ENCODE assay signal across 17 cellular contexts in the genomic region with DNA sequence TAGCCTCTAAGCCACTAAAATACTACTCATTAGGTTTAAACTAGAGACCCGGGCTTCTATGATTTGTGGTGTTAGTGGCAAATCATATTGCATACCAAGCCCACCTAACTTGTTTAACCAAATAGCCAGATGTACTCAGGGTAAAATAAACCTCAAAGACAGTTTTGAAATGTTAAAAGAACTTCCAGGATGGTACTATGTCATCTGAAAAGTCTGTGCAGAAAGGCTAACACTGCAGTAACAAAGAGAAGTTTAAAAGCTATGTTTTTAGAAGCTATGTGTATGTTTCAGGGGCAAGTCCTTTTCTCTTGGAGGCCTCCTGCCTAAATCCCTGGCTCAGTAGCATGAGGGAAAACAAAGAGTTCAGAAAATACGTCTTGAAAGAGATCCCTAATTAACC.
DNase-seq lines count a peak whose midpoint lies in the region; ATAC-seq and TF ChIP-seq lines count a peak whose summit lies in the region.
"Had no signal": no experiment of that assay in that cellular context is flagged by ENCODE, and none has a peak within 500 bp of the region (broad histone marks: within the 10 kb centered on the region; RNA-seq: fewer than 3 reads in every experiment).

No MANE protein-coding gene starts in this region.

- POLR2A ChIA-PET in activated CD4-positive, alpha-beta T cell treated with anti-CD3 and anti-CD28 coated beads for 36 hours (lab: Charles Lee) = no interaction called here
- POLR2A ChIA-PET in A673 (lab: Charles Lee; ENCODE audit: low non-redundant PET) (no interaction called here), WTC11 (lab: Charles Lee) (no interaction called here)

- ATAC-seq in activated CD4-positive, alpha-beta T cell treated with anti-CD3 and anti-CD28 coated beads for 36 hours = no peak
- ATAC-seq in RWPE2 (ENCODE audit: low read depth) (no peak), WTC11 (no peak)

- no peaks in the 10 kb centered on the region for H3K9me3 ChIP-seq in GM23248 (ENCODE audit: low read depth)
- no peaks in the 10 kb centered on the region for H3K9me3 ChIP-seq in RWPE2 (ENCODE audit: severe bottlenecking)
- H3K9me3 ChIP-seq in skeletal muscle satellite cell (replicated peaks; ENCODE audit: low read length) = no peaks in the 10 kb centered on the region
- no peaks in the 10 kb centered on the region for H3K9me3 ChIP-seq in A673 (ENCODE audit: low read depth, low read length, poor library complexity, severe bottlenecking)
- H3K9me3 ChIP-seq: BLaER1 treated with 17β-estradiol and CSF1 and Interleukin-3, amounts not matched to agents 10 nM and 100 nM had no signal

- peak overlapping the region; percentile 24 for H3K27ac Mint-ChIP-seq in activated CD4-positive, alpha-beta T cell treated with anti-CD3 and anti-CD28 coated beads for 36 hours
- H3K27ac Mint-ChIP-seq in WTC11 = no peak overlapping the region

- H2AFZ ChIP-seq in GM23248 = peak overlapping the region; percentile 14; the same call in 1 of the 2 replicates

- no peak overlapping the region for H3K4me3 Mint-ChIP-seq in activated CD4-positive, alpha-beta T cell treated with anti-CD3 and anti-CD28 coated beads for 36 hours
- no peak overlapping the region for H3K4me3 Mint-ChIP-seq in WTC11

- intact Hi-C loops in activated CD4-positive, alpha-beta T cell treated with anti-CD3 and anti-CD28 coated beads for 36 hours (cut with DNase I, micrococcal nuclease) = loop anchor here (2.0 to 5.0 kb wide), 3 partner anchors 31 to 295 kb away; no protein-coding TSS in a partner anchor
- intact Hi-C loops in A673 (cut with micrococcal nuclease; ENCODE audit: unreplicated experiment) = no loop called here

- H3K9ac ChIP-seq in GM23248 (no peak overlapping the region), skeletal muscle satellite cell (ENCODE audit: low read depth, low read length) (peak overlapping the region; percentile 22)
- H3K9ac ChIP-seq: BLaER1 treated with 17β-estradiol and CSF1 and Interleukin-3, amounts not matched to agents 10 nM and 100 nM had no signal

- peaks cover 16% of the 10 kb centered on the region for H3F3A ChIP-seq in GM23248 (ENCODE audit: insufficient read depth)

- no peak for DNase-seq in activated CD4-positive, alpha-beta T cell treated with anti-CD3 and anti-CD28 coated beads for 36 hours
- no peak for DNase-seq in activated CD4-positive, alpha-beta T cell treated with anti-CD3 and anti-CD28 coated beads for 48 hours
- DNase-seq in GM23248 = no peak
- no peak for DNase-seq in RWPE2 (ENCODE audit: low spot score)
- DNase-seq in OCI-M2 (lab: John Stamatoyannopoulos, UW; ENCODE audit: unreplicated experiment) = no peak
- DNase-seq in A673 (ENCODE audit: low spot score) = no peak
- no peak for DNase-seq in WTC11 (ENCODE audit: low spot score)
- DNase-seq: NCI-H1417 treated with DMSO at 0.1 percent for 48 hours, NCI-H187 treated with DMSO at 0.1 percent for 48 hours, NCI-H345, NCI-H524 treated with DMSO at 0.1 percent for 48 hours, T-helper 1 cell had no signal

- H3K9me2 ChIP-seq in GM23248 (ENCODE audit: insufficient read depth) = no peaks in the 10 kb centered on the region; the same call in 1 of the 2 replicates

- no peaks in the 10 kb centered on the region for H3K36me3 ChIP-seq in GM23248 (ENCODE audit: low read depth)
- H3K36me3 ChIP-seq in RWPE2 (ENCODE audit: low read depth) = no peaks in the 10 kb centered on the region
- H3K36me3 ChIP-seq in skeletal muscle satellite cell (ENCODE audit: insufficient read depth, low read length) = no peaks in the 10 kb centered on the region
- no peaks in the 10 kb centered on the region for H3K36me3 ChIP-seq in A673 (ENCODE audit: insufficient read depth, low read length, poor library complexity, severe bottlenecking)
- H3K36me3 ChIP-seq: BLaER1 treated with 17β-estradiol and CSF1 and Interleukin-3, amounts not matched to agents 10 nM and 100 nM had no signal

- H3K4me3 ChIP-seq in GM23248 (no peak overlapping the region), RWPE2 (ENCODE audit: severe bottlenecking) (no peak overlapping the region), skeletal muscle satellite cell (ENCODE audit: low read length) (no peak overlapping the region), A673 (ENCODE audit: low read depth, low read length, poor library complexity, severe bottlenecking) (no peak overlapping the region)
- H3K4me3 ChIP-seq: BLaER1 treated with 17β-estradiol and CSF1 and Interleukin-3, amounts not matched to agents 10 nM and 100 nM had no signal

- BruUV-seq in A673 (replicated peaks; lab: Mats Ljungman, UMichigan) = no TSS peak

- peaks cover 5% of the 10 kb centered on the region for H3K9me3 Mint-ChIP-seq in activated CD4-positive, alpha-beta T cell treated with anti-CD3 and anti-CD28 coated beads for 36 hours (ENCODE audit: low read depth)
- H3K9me3 Mint-ChIP-seq in WTC11 = no peaks in the 10 kb centered on the region

- H3K4me1 Mint-ChIP-seq in activated CD4-positive, alpha-beta T cell treated with anti-CD3 and anti-CD28 coated beads for 36 hours = peaks cover 55% of the 10 kb centered on the region
- H3K4me1 Mint-ChIP-seq in WTC11 = peaks cover 5% of the 10 kb centered on the region; the same call in 1 of the 2 replicates

- H3K27me3 ChIP-seq in GM23248 (replicated peaks; ENCODE audit: insufficient read depth) (no peaks in the 10 kb centered on the region), RWPE2 (ENCODE audit: insufficient read depth, poor library complexity, severe bottlenecking) (no peaks in the 10 kb centered on the region), skeletal muscle satellite cell (ENCODE audit: control insufficient read depth, insufficient read depth, low read length) (no peaks in the 10 kb centered on the region), A673 (replicated peaks; ENCODE audit: insufficient read depth, low read depth, low read length, poor library complexity) (no peaks in the 10 kb centered on the region)
- H3K27me3 ChIP-seq: BLaER1 treated with 17β-estradiol and CSF1 and Interleukin-3, amounts not matched to agents 10 nM and 100 nM had no signal

- CTCF ChIA-PET in activated CD4-positive, alpha-beta T cell treated with anti-CD3 and anti-CD28 coated beads for 36 hours (lab: Charles Lee) = interaction anchor here (1.0 to 1.2 kb wide), 3 partner anchors 14 to 50 kb away, joined by 3 to 4 read pairs (median 4); no protein-coding TSS in a partner anchor
- CTCF ChIA-PET in A673 (lab: Charles Lee) = no interaction called here
- CTCF ChIA-PET in WTC11 (lab: Charles Lee) = interaction anchor here (1.1 kb wide), 1 partner anchor 154 kb away, joined by 4 read pairs; no protein-coding TSS in a partner anchor

- H3K27me3 Mint-ChIP-seq in activated CD4-positive, alpha-beta T cell treated with anti-CD3 and anti-CD28 coated beads for 36 hours = no peaks in the 10 kb centered on the region
- H3K27me3 Mint-ChIP-seq in WTC11 (ENCODE audit: low read depth) = peaks cover 63% of the 10 kb centered on the region

- H3K4me2 ChIP-seq in GM23248 (ENCODE audit: unreplicated experiment) (no peak overlapping the region), skeletal muscle satellite cell (ENCODE audit: low read length) (peak overlapping the region; percentile 44)
- H3K4me2 ChIP-seq: BLaER1 treated with 17β-estradiol and CSF1 and Interleukin-3, amounts not matched to agents 10 nM and 100 nM had no signal

- H3K79me2 ChIP-seq in GM23248 (ENCODE audit: insufficient read depth) = no peaks in the 10 kb centered on the region

- H3K4me1 ChIP-seq in GM23248 (ENCODE audit: insufficient read depth) (peaks cover 34% of the 10 kb centered on the region), RWPE2 (ENCODE audit: insufficient read depth, poor library complexity, severe bottlenecking) (peaks cover 31% of the 10 kb centered on the region), skeletal muscle satellite cell (ENCODE audit: control insufficient read depth, insufficient read depth, low read length) (peaks cover 33% of the 10 kb centered on the region), A673 (ENCODE audit: insufficient read depth, low read length, poor library complexity, severe bottlenecking) (no peaks in the 10 kb centered on the region)

- no peak for TF ChIP-seq CTCF in RWPE2 (IDR thresholded peaks at IDR 0.05; ENCODE audit: poor library complexity, severe bottlenecking)
- TF ChIP-seq CTCF in A673 (conservative IDR thresholded peaks at IDR 0.05; ENCODE audit: low read depth, low read length) = no peak
- no peak for TF ChIP-seq CTCF in WTC11 (IDR thresholded peaks at IDR 0.05)

- H3K36me3 Mint-ChIP-seq in activated CD4-positive, alpha-beta T cell treated with anti-CD3 and anti-CD28 coated beads for 36 hours (ENCODE audit: low read depth) = peaks cover 12% of the 10 kb centered on the region
- H3K36me3 Mint-ChIP-seq in WTC11 = no peaks in the 10 kb centered on the region

- H4K20me1 ChIP-seq in GM23248 (ENCODE audit: insufficient read depth) = no peaks in the 10 kb centered on the region
- H4K20me1 ChIP-seq: BLaER1 treated with 17β-estradiol and CSF1 and Interleukin-3, amounts not matched to agents 10 nM and 100 nM had no signal

- in situ Hi-C loops in GM23248 (cut with MboI) = loop anchor here (10.0 kb wide), 1 partner anchor 153 kb away; no protein-coding TSS in a partner anchor

- H3K27ac ChIP-seq in GM23248 (0 out of 2 replicates have a peak overlapping the region, but pooled peaks have one; percentile 16), RWPE2 (ENCODE audit: poor library complexity, severe bottlenecking) (peak overlapping the region; percentile 71), A673 (ENCODE audit: low read depth, low read length, poor library complexity, severe bottlenecking) (no peak overlapping the region)
- H3K27ac ChIP-seq: 22Rv1; BLaER1 treated with 17β-estradiol and CSF1 and Interleukin-3, amounts not matched to agents 10 nM and 100 nM; HL-60; RWPE1 had no signal

- 79 to 84% methylated on average over 2 of the region's 2 CpGs for WGBS in GM23248 (ENCODE audit: low coverage in 1 of 2, low lambda C conversion rate in 2 of 2, missing lambda C conversion rate in 2 of 2), 2 experiments

TF ChIP-seq in WTC11, 78 proteins besides CTCF, POLR2A, EP300 and RAD21 (continues in another document):
- TF ChIP-seq KAT7 (CRISPR knock-in tag; IDR thresholded peaks at IDR 0.05; ENCODE audit: borderline replicate concordance) (no peak), ELF4 (CRISPR knock-in tag; IDR thresholded peaks at IDR 0.05; ENCODE audit: low read depth) (no peak)
- TF ChIP-seq, protein P1, sequence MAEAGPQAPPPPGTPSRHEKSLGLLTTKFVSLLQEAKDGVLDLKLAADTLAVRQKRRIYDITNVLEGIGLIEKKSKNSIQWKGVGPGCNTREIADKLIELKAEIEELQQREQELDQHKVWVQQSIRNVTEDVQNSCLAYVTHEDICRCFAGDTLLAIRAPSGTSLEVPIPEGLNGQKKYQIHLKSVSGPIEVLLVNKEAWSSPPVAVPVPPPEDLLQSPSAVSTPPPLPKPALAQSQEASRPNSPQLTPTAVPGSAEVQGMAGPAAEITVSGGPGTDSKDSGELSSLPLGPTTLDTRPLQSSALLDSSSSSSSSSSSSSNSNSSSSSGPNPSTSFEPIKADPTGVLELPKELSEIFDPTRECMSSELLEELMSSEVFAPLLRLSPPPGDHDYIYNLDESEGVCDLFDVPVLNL (CRISPR knock-in tag; IDR thresholded peaks at IDR 0.05; ENCODE audit: borderline replicate concordance, low read depth) = no peak
